Comparison of ENCODE assay signal across 9 cellular contexts in the genomic region with DNA sequence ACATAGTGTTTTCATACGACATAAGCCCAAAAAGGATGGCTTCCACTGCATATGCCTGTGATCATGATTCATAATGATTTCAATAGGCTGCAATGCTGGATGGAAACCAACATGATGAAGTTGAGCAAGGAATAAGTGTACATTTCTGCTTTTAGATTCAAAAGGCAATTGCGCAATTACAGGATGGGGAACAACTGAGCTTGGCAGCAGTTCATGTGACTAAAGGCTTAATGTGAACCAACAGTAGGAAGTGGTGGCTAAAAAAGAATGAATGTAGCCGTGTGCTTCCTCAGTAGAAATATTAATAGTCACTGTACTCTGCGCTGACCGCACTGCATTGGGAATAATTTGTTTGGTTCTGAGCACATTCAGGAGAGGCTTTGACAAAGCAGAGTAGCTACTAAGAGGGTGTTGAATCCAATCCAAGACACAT. TPM values are rescaled to one million over a fixed set of nuclear protein-coding genes. Genes with fewer than 3 reads are reported as not detected.
DNase-seq lines count a peak whose midpoint lies in the region; ATAC-seq, FAIRE-seq and TF ChIP-seq lines count a peak whose summit lies in the region.
"Had no signal": no experiment of that assay in that cellular context is flagged by ENCODE, and none has a peak within 500 bp of the region (broad histone marks: within the 10 kb centered on the region; RNA-seq: fewer than 3 reads in every experiment).

No MANE protein-coding gene starts in this region.

- H3K27ac ChIP-seq in A549 (no peak overlapping the region), lower lobe of right lung (peak overlapping the region; percentile 60)

- no peak overlapping the region for H3K4me3 ChIP-seq in A549
- H3K4me3 ChIP-seq in bronchial epithelial cell (ENCODE audit: low read depth, low read length), result no peak overlapping the region
- no peak overlapping the region for H3K4me3 ChIP-seq in lower lobe of right lung

- no peak overlapping the region for H3K4me3 Mint-ChIP-seq in stimulated activated naive B cell treated with anti-CD40 and anti-IgM and Interleukin-4, amounts not matched to agents 10 μg/mL and 1 μg/mL and 100 μg/mL, for 72 hours
- H3K4me3 Mint-ChIP-seq in activated CD4-positive, alpha-beta T cell treated with anti-CD3 and anti-CD28 coated beads for 36 hours, result no peak overlapping the region

- no peak for TF ChIP-seq POLR2A in A549 (IDR thresholded peaks at IDR 0.05; ENCODE audit: low read length)

- CTCF ChIA-PET in A549 (lab: Yijun Ruan, JAX), result no interaction called here
- CTCF ChIA-PET in activated CD4-positive, alpha-beta T cell treated with anti-CD3 and anti-CD28 coated beads for 36 hours (lab: Charles Lee), result no interaction called here

- H3K4me1 ChIP-seq in A549 (peaks cover 9% of the 10 kb centered on the region; the same call in 2 of the 3 replicates), lower lobe of right lung (peaks cover 33% of the 10 kb centered on the region)

- DNase-seq in A549 (ENCODE audit: low read depth in 1 of 2, low spot score in 1 of 2) (peak in 1 of 2 experiments; percentile 42), M059J (ENCODE audit: low read depth) (peak; percentile 99), bronchial epithelial cell (ENCODE audit: low read depth) (peak; percentile 100), lower lobe of right lung (no peak)
- DNase-seq in stimulated activated naive B cell treated with anti-CD40 and anti-IgM and Interleukin-4, amounts not matched to agents 10 μg/mL and 1 μg/mL and 100 μg/mL, for 72 hours, result no peak
- no peak for DNase-seq in activated CD4-positive, alpha-beta T cell treated with anti-CD3 and anti-CD28 coated beads for 36 hours

- 44% methylated on average over 5 of the region's 5 CpGs for WGBS in A549 (ENCODE audit: missing lambda C conversion rate)

- TF ChIP-seq EP300 in A549 (IDR thresholded peaks at IDR 0.05), result no peak

- H3K9me3 Mint-ChIP-seq in stimulated activated naive B cell treated with anti-CD40 and anti-IgM and Interleukin-4, amounts not matched to agents 10 μg/mL and 1 μg/mL and 100 μg/mL, for 72 hours, result no peaks in the 10 kb centered on the region
- no peaks in the 10 kb centered on the region for H3K9me3 Mint-ChIP-seq in activated CD4-positive, alpha-beta T cell treated with anti-CD3 and anti-CD28 coated beads for 36 hours (ENCODE audit: low read depth)

- 0 out of 6 replicates have a peak, but pooled peaks of 1 of the 2 experiments have one; percentile 60 for ATAC-seq in A549
- peak; percentile 93 for ATAC-seq in lower lobe of right lung
- ATAC-seq in HG03432 (IDR thresholded peaks at IDR 0.05; ENCODE audit: unreplicated experiment), result no peak
- no peak for ATAC-seq in HG03565 (IDR thresholded peaks at IDR 0.05; ENCODE audit: unreplicated experiment)
- ATAC-seq in stimulated activated naive B cell treated with anti-CD40 and anti-IgM and Interleukin-4, amounts not matched to agents 10 μg/mL and 1 μg/mL and 100 μg/mL, for 72 hours (replicated peaks), result no peak
- ATAC-seq in activated CD4-positive, alpha-beta T cell treated with anti-CD3 and anti-CD28 coated beads for 36 hours, result no peak

- H3K36me3 ChIP-seq in bronchial epithelial cell (ENCODE audit: control insufficient read depth, insufficient read depth, low read length), result no peaks in the 10 kb centered on the region
- no peaks in the 10 kb centered on the region for H3K36me3 ChIP-seq in lower lobe of right lung

- intact Hi-C loops in lower lobe of right lung (cut with DNase I), result no loop called here
- intact Hi-C loops in activated CD4-positive, alpha-beta T cell treated with anti-CD3 and anti-CD28 coated beads for 36 hours (cut with DNase I, micrococcal nuclease), result no loop called here

- no peaks in the 10 kb centered on the region for H3K36me3 Mint-ChIP-seq in stimulated activated naive B cell treated with anti-CD40 and anti-IgM and Interleukin-4, amounts not matched to agents 10 μg/mL and 1 μg/mL and 100 μg/mL, for 72 hours
- no peaks in the 10 kb centered on the region for H3K36me3 Mint-ChIP-seq in activated CD4-positive, alpha-beta T cell treated with anti-CD3 and anti-CD28 coated beads for 36 hours (ENCODE audit: low read depth)

- POLR2A ChIA-PET in A549 (lab: Yijun Ruan, JAX), result no interaction called here
- POLR2A ChIA-PET in activated CD4-positive, alpha-beta T cell treated with anti-CD3 and anti-CD28 coated beads for 36 hours (lab: Charles Lee), result interaction anchor here (0.7 kb wide), 1 partner anchor 39 kb away, joined by 5 read pairs; no protein-coding TSS in a partner anchor

- H3K27me3 ChIP-seq in bronchial epithelial cell (ENCODE audit: control insufficient read depth, insufficient read depth, low read length) (no peaks in the 10 kb centered on the region), lower lobe of right lung (ENCODE audit: low read depth) (no peaks in the 10 kb centered on the region)

- H3K4me2 ChIP-seq in A549, result peak overlapping the region; percentile 41; the same call in 2 of the 3 replicates

- TF ChIP-seq CTCF in A549 (IDR thresholded peaks at IDR 0.05) (no peak), bronchial epithelial cell (IDR thresholded peaks at IDR 0.05; ENCODE audit: insufficient read depth, low read length, severe bottlenecking) (no peak), lower lobe of right lung (IDR thresholded peaks at IDR 0.05) (no peak)

- FAIRE-seq in A549 (lab: Jason Lieb, UNC) (no peak), bronchial epithelial cell (lab: Jason Lieb, UNC) (no peak)

- no peak for TF ChIP-seq RAD21 in A549 (conservative IDR thresholded peaks at IDR 0.05 in 1 of 2, IDR thresholded peaks at IDR 0.05 in 1 of 2)

- H3K27me3 Mint-ChIP-seq in stimulated activated naive B cell treated with anti-CD40 and anti-IgM and Interleukin-4, amounts not matched to agents 10 μg/mL and 1 μg/mL and 100 μg/mL, for 72 hours, result peaks cover 0 to 15% of the 10 kb centered on the region in 2 donors
- H3K27me3 Mint-ChIP-seq in activated CD4-positive, alpha-beta T cell treated with anti-CD3 and anti-CD28 coated beads for 36 hours, result peaks cover 8% of the 10 kb centered on the region

- H3K27ac Mint-ChIP-seq in stimulated activated naive B cell treated with anti-CD40 and anti-IgM and Interleukin-4, amounts not matched to agents 10 μg/mL and 1 μg/mL and 100 μg/mL, for 72 hours, result no peak overlapping the region
- H3K27ac Mint-ChIP-seq in activated CD4-positive, alpha-beta T cell treated with anti-CD3 and anti-CD28 coated beads for 36 hours, result no peak overlapping the region

- no peaks in the 10 kb centered on the region for H3K4me1 Mint-ChIP-seq in stimulated activated naive B cell treated with anti-CD40 and anti-IgM and Interleukin-4, amounts not matched to agents 10 μg/mL and 1 μg/mL and 100 μg/mL, for 72 hours
- H3K4me1 Mint-ChIP-seq in activated CD4-positive, alpha-beta T cell treated with anti-CD3 and anti-CD28 coated beads for 36 hours, result no peaks in the 10 kb centered on the region

- no peaks in the 10 kb centered on the region for H3K9me3 ChIP-seq in A549
- H3K9me3 ChIP-seq in lower lobe of right lung, result no peaks in the 10 kb centered on the region

TF ChIP-seq in A549, 52 proteins besides CTCF, POLR2A, EP300 and RAD21:
- TF ChIP-seq RARB (CRISPR knock-in tag; IDR thresholded peaks at IDR 0.05) (no peak), PHF8 (IDR thresholded peaks at IDR 0.05; ENCODE audit: borderline replicate concordance, low read depth) (no peak), CEBPB (IDR thresholded peaks at IDR 0.05) (peak; percentile 91 to 94), KDM5A (IDR thresholded peaks at IDR 0.05) (no peak)
- TF ChIP-seq, protein P1, sequence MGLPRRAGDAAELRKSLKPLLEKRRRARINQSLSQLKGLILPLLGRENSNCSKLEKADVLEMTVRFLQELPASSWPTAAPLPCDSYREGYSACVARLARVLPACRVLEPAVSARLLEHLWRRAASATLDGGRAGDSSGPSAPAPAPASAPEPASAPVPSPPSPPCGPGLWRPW (IDR thresholded peaks at IDR 0.05), result peak; percentile 54; the same call in 1 of the 2 replicates
- TF ChIP-seq, protein P2, sequence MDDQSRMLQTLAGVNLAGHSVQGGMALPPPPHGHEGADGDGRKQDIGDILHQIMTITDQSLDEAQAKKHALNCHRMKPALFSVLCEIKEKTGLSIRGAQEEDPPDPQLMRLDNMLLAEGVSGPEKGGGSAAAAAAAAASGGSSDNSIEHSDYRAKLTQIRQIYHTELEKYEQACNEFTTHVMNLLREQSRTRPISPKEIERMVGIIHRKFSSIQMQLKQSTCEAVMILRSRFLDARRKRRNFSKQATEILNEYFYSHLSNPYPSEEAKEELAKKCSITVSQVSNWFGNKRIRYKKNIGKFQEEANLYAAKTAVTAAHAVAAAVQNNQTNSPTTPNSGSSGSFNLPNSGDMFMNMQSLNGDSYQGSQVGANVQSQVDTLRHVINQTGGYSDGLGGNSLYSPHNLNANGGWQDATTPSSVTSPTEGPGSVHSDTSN (IDR thresholded peaks at IDR 0.05), result no peak
TF ChIP-seq in A549: peak in this region for 2.

RNA-seq across cellular contexts. Expression of a gene that starts 51.2 kb away (rescaled TPM):
- polyA plus RNA-seq in A549 (2011; rRNA removed), result not detected in 2 replicates
- polyA plus RNA-seq in A549 (2012; cell fraction: cytosol; rRNA removed), result not detected in 2 replicates
- polyA plus RNA-seq in A549 (2012; cell fraction: nucleus; rRNA removed), result not detected in 2 replicates
- not detected in 3 replicates for polyA plus RNA-seq in A549 (2017; fragmentation: RNase III; extraction: RNeasy Plus Mini Kit Qiagen cat#74134 plus additional on column Dnase treatment)
- polyA minus RNA-seq in A549 (2011; rRNA and poly(A)+ RNA removed), result not detected in 2 replicates
- total RNA-seq in M059J (2014; rRNA removed; shearing (Covaris generic)), result 17.0 and 27.2 TPM in 2 replicates
- total RNA-seq in bronchial epithelial cell, result 1.7 and 3.4 TPM in 2 replicates
- total RNA-seq in lower lobe of right lung, result 52.1 TPM
- under 1 TPM; 0.16 TPM for total RNA-seq in activated CD4-positive, alpha-beta T cell treated with anti-CD3 and anti-CD28 coated beads for 36 hours
- total RNA-seq: T-helper 2 cell treated with Interferon-gamma antibody and Interleukin-4, amounts not matched to agents 100 ng/mL and 5 ng/mL, for 36 hours had no signal

Comparison
In these comparisons a context has a peak if more than half of its experiments do, and no peak if none do; other contexts are left out.
1. ATAC-seq: peak in lower lobe of right lung (2 of 2); none in HG03432 (single experiment), HG03565 (single experiment), stimulated activated naive B cell treated with anti-CD40 and anti-IgM and Interleukin-4, amounts not matched to agents 10 μg/mL and 1 μg/mL and 100 μg/mL, for 72 hours (0 of 2) and activated CD4-positive, alpha-beta T cell treated with anti-CD3 and anti-CD28 coated beads for 36 hours (single experiment).
2. DNase-seq: peak in M059J (single experiment) and bronchial epithelial cell (single experiment); none in lower lobe of right lung (single experiment), stimulated activated naive B cell treated with anti-CD40 and anti-IgM and Interleukin-4, amounts not matched to agents 10 μg/mL and 1 μg/mL and 100 μg/mL, for 72 hours (single experiment) and activated CD4-positive, alpha-beta T cell treated with anti-CD3 and anti-CD28 coated beads for 36 hours (single experiment).